In the genomic region with DNA sequence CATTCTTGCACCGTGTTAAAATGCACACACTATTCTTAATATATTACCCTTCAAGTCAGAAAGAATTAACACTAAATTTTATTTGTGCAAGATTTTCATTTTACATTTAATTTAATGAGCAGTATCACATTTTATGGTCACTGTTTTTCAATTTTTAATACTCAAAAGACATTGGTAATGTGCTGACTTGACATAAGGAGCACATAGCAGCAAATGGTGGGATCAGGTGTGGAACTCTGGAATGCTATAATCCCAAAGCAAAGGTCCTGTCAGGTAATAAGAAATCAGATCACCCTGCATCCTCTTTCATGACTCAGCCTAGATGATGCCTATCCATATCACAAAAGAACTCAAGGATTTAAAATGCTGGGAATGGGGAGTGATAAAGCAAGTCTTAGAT, we compare ENCODE assay signal across 35 cellular contexts.
"Had no signal": no experiment of that assay in that cellular context is flagged by ENCODE, and none has a peak within 500 bp of the region (broad histone marks: within the 10 kb centered on the region; RNA-seq: fewer than 3 reads in every experiment).

No MANE protein-coding gene starts in this region.

- H3K4me3 Mint-ChIP-seq: activated CD4-positive, alpha-beta memory T cell treated with anti-CD3 and anti-CD28 coated beads for 36 hours; activated CD4-positive, alpha-beta T cell treated with anti-CD3 and anti-CD28 coated beads, Interleukin-2, amount 10 ng/mL, durations not matched to agents 24 days and 14 days; activated naive CD4-positive, alpha-beta T cell treated with anti-CD3 and anti-CD28 coated beads, Interleukin-2, amount 10 ng/mL, durations not matched to agents 7 days and 5 days; activated naive CD8-positive, alpha-beta T cell treated with anti-CD3 and anti-CD28 coated beads, Interleukin-2, amount 10 ng/mL, durations not matched to agents 7 days and 5 days; activated T-helper 1 cell treated with anti-CD3 and anti-CD28 coated beads, Interleukin-12 subunit alpha, Interleukin-12 subunit beta, Interleukin-2, Interleukin-4 antibody, amounts not matched to agents 30 ng/mL and 10 ng/mL and 1 ng/mL, durations not matched to agents 14 hours and 24 hours and 36 hours; brain; natural killer cell; neural progenitor cell had no signal

- H3K9me3 ChIP-seq: ascending aorta, colonic mucosa, esophagus squamous epithelium, heart right ventricle, left lung, lower lobe of right lung, right atrium auricular region, suprapubic skin, tibial artery, upper lobe of right lung had no signal

- ATAC-seq: heart right ventricle, left lung, lower lobe of right lung, natural killer cell, upper lobe of right lung had no signal

- H3K36me3 Mint-ChIP-seq: activated CD4-positive, alpha-beta memory T cell treated with anti-CD3 and anti-CD28 coated beads for 36 hours; activated naive CD4-positive, alpha-beta T cell treated with anti-CD3 and anti-CD28 coated beads, Interleukin-2, amount 10 ng/mL, durations not matched to agents 7 days and 5 days; activated naive CD8-positive, alpha-beta T cell treated with anti-CD3 and anti-CD28 coated beads, Interleukin-2, amount 10 ng/mL, durations not matched to agents 7 days and 5 days; brain; natural killer cell; neural progenitor cell had no signal

- H3K4me1 ChIP-seq: colonic mucosa, left lung, lower lobe of right lung, parathyroid adenoma, suprapubic skin, upper lobe of right lung had no signal

- H3K36me3 ChIP-seq: ascending aorta, cardiac muscle cell, colonic mucosa, esophagus squamous epithelium, heart right ventricle, left lung, lower lobe of right lung, neural progenitor cell, right atrium auricular region, suprapubic skin, tibial artery, upper lobe of right lung, WERI-Rb-1 had no signal

- H3K9ac ChIP-seq: neural progenitor cell, parathyroid adenoma had no signal

- H3K27ac Mint-ChIP-seq: activated CD4-positive, alpha-beta memory T cell treated with anti-CD3 and anti-CD28 coated beads for 36 hours; activated CD4-positive, alpha-beta T cell treated with anti-CD3 and anti-CD28 coated beads, Interleukin-2, amount 10 ng/mL, durations not matched to agents 24 days and 14 days; activated naive CD4-positive, alpha-beta T cell treated with anti-CD3 and anti-CD28 coated beads, Interleukin-2, amount 10 ng/mL, durations not matched to agents 7 days and 5 days; activated naive CD8-positive, alpha-beta T cell treated with anti-CD3 and anti-CD28 coated beads, Interleukin-2, amount 10 ng/mL, durations not matched to agents 7 days and 5 days; activated T-helper 1 cell treated with anti-CD3 and anti-CD28 coated beads, Interleukin-12 subunit alpha, Interleukin-12 subunit beta, Interleukin-2, Interleukin-4 antibody, amounts not matched to agents 30 ng/mL and 10 ng/mL and 1 ng/mL, durations not matched to agents 14 hours and 24 hours and 36 hours; brain; natural killer cell; neural progenitor cell had no signal

- H3K4me3 ChIP-seq: ascending aorta, cardiac muscle cell, colonic mucosa, esophagus squamous epithelium, heart right ventricle, left lung, lower lobe of right lung, neural progenitor cell, right atrium auricular region, suprapubic skin, tibial artery, upper lobe of right lung had no signal

- H3K27me3 ChIP-seq: ascending aorta, cardiac muscle cell, colonic mucosa, esophagus squamous epithelium, neural progenitor cell, right atrium auricular region, tibial artery, upper lobe of right lung had no signal

- H3K9me3 Mint-ChIP-seq: activated CD4-positive, alpha-beta memory T cell treated with anti-CD3 and anti-CD28 coated beads for 36 hours; activated CD4-positive, alpha-beta T cell treated with anti-CD3 and anti-CD28 coated beads, Interleukin-2, amount 10 ng/mL, durations not matched to agents 24 days and 14 days; activated naive CD4-positive, alpha-beta T cell treated with anti-CD3 and anti-CD28 coated beads, Interleukin-2, amount 10 ng/mL, durations not matched to agents 7 days and 5 days; activated naive CD8-positive, alpha-beta T cell treated with anti-CD3 and anti-CD28 coated beads, Interleukin-2, amount 10 ng/mL, durations not matched to agents 7 days and 5 days; activated T-helper 1 cell treated with anti-CD3 and anti-CD28 coated beads, Interleukin-12 subunit alpha, Interleukin-12 subunit beta, Interleukin-2, Interleukin-4 antibody, amounts not matched to agents 30 ng/mL and 10 ng/mL and 1 ng/mL, durations not matched to agents 14 hours and 24 hours and 36 hours; brain; natural killer cell; neural progenitor cell had no signal

- DNase-seq: activated CD4-positive, alpha-beta memory T cell treated with anti-CD3 and anti-CD28 coated beads for 36 hours; activated CD4-positive, alpha-beta T cell treated with anti-CD3 and anti-CD28 coated beads, Interleukin-2, amount 10 ng/mL, durations not matched to agents 24 days and 14 days; activated CD4-positive, CD25-positive, alpha-beta regulatory T cell treated with anti-CD3 and anti-CD28 coated beads, Interleukin-2, amount 50 U/mL, for 72 hours; activated CD8-positive, alpha-beta memory T cell treated with anti-CD3 and anti-CD28 coated beads, Interleukin-2, amount 50 U/mL, for 4 hours; activated gamma-delta T cell; activated naive CD4-positive, alpha-beta T cell treated with anti-CD3 and anti-CD28 coated beads, Interleukin-2, amount 10 ng/mL, durations not matched to agents 7 days and 5 days; activated naive CD8-positive, alpha-beta T cell treated with anti-CD3 and anti-CD28 coated beads, Interleukin-2, amount 10 ng/mL, durations not matched to agents 7 days and 5 days; activated T-cell treated with anti-CD3 and anti-CD28 coated beads, Interleukin-2, amount 50 U/mL, for 1 hour; cerebellar nuclear complex; colonic mucosa; effector CD8-positive, alpha-beta T cell; esophagus squamous epithelium; foreskin melanocyte; heart right ventricle; kidney glomerular epithelial cell; left lung; lower lobe of right lung; mesendoderm; natural killer cell; occipital lobe; stimulated activated CD4-positive, alpha-beta T cell treated with anti-CD3 and anti-CD28 coated beads, Interleukin-15, amount 100 ng/mL, for 24 hours; stimulated activated naive CD4-positive, alpha-beta T cell; tibial artery; upper lobe of right lung; WERI-Rb-1 had no signal

- H3K27ac ChIP-seq: ascending aorta, cardiac muscle cell, colonic mucosa, epithelial cell of prostate, esophagus squamous epithelium, heart right ventricle, left lung, lower lobe of right lung, neural progenitor cell, parathyroid adenoma, right atrium auricular region, suprapubic skin, tibial artery, upper lobe of right lung, WERI-Rb-1 had no signal

- H3K4me2 ChIP-seq: neural progenitor cell had no signal

- FAIRE-seq: endometrium had no signal

- H2AFZ ChIP-seq: neural progenitor cell, parathyroid adenoma had no signal
